ENCODE assay signal across 26 cellular contexts in the genomic region with DNA sequence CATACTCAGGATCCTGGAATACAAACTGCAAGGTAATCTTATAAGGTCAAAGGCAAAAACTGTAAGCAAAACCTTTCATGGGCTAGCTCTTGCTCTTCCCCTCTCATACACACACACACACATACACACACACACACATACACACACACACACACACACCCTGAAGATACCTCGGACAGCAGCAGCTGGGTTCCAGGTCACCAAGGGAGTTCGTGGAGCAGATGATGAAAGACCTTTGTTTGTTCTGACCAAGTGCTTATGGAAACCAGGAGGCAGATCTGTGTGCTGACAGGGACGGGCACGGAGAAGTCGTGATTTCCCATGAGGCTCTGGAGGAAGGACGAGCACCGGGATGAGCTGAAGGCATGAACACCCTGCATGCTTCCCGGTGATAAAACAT. TPM values are rescaled to one million over a fixed set of nuclear protein-coding genes. Genes with fewer than 3 reads are reported as not detected.
DNase-seq lines count a peak whose midpoint lies in the region; ATAC-seq and TF ChIP-seq lines count a peak whose summit lies in the region.
"Had no signal": no experiment of that assay in that cellular context is flagged by ENCODE, and none has a peak within 500 bp of the region (broad histone marks: within the 10 kb centered on the region; RNA-seq: fewer than 3 reads in every experiment).

No MANE protein-coding gene starts in this region.

- no peaks in the 10 kb centered on the region for H3K9me3 Mint-ChIP-seq in GM23338
- no peaks in the 10 kb centered on the region for H3K9me3 Mint-ChIP-seq in activated T-cell treated with anti-CD3 and anti-CD28 coated beads, Interleukin-2, amount 50 U/mL, for 4 hours
- H3K9me3 Mint-ChIP-seq: activated CD4-positive, alpha-beta T cell treated with anti-CD3 and anti-CD28 coated beads, Interleukin-2, amount 10 ng/mL, durations not matched to agents 24 days and 14 days; activated naive CD8-positive, alpha-beta T cell treated with anti-CD3 and anti-CD28 coated beads, Interleukin-2, amount 50 U/mL, for 24 hours; mesothelial cell of epicardium; stimulated activated naive CD8-positive, alpha-beta T cell treated with anti-CD3 and anti-CD28 coated beads, Interleukin-15, amount 100 ng/mL, for 72 hours; T-helper 2 cell treated with Interferon-gamma antibody and Interleukin-4, amounts not matched to agents 5 μg/mL and 100 μg/mL, for 36 hours had no signal

- H2AFZ ChIP-seq in GM23338, result no peak overlapping the region

- no peaks in the 10 kb centered on the region for H3F3A ChIP-seq in GM23338 (replicated peaks; ENCODE audit: low read depth)

- no peak overlapping the region; the same call in 1 of the 2 replicates for H3K9ac ChIP-seq in BLaER1

- H3K27me3 Mint-ChIP-seq in GM23338 (ENCODE audit: insufficient read depth, low read depth, poor library complexity), result peaks cover 10% of the 10 kb centered on the region
- peaks cover 3% of the 10 kb centered on the region for H3K27me3 Mint-ChIP-seq in activated T-cell treated with anti-CD3 and anti-CD28 coated beads, Interleukin-2, amount 50 U/mL, for 4 hours (ENCODE audit: low read depth)
- H3K27me3 Mint-ChIP-seq: activated CD4-positive, alpha-beta T cell treated with anti-CD3 and anti-CD28 coated beads, Interleukin-2, amount 10 ng/mL, durations not matched to agents 24 days and 14 days; activated naive CD8-positive, alpha-beta T cell treated with anti-CD3 and anti-CD28 coated beads, Interleukin-2, amount 50 U/mL, for 24 hours; stimulated activated naive CD8-positive, alpha-beta T cell treated with anti-CD3 and anti-CD28 coated beads, Interleukin-15, amount 100 ng/mL, for 72 hours had no signal

- ATAC-seq in GM23338, result no peak
- no peak for ATAC-seq in HG03460 (IDR thresholded peaks at IDR 0.05; ENCODE audit: unreplicated experiment)
- ATAC-seq in activated T-cell treated with anti-CD3 and anti-CD28 coated beads, Interleukin-2, amount 50 U/mL, for 4 hours, result no peak
- ATAC-seq: activated naive CD8-positive, alpha-beta T cell treated with anti-CD3 and anti-CD28 coated beads, Interleukin-2, amount 50 U/mL, for 24 hours; naive thymus-derived CD8-positive, alpha-beta T cell; PC-3; Right ventricle myocardium inferior; stimulated activated naive CD8-positive, alpha-beta T cell treated with anti-CD3 and anti-CD28 coated beads, Interleukin-15, amount 100 ng/mL, for 72 hours had no signal

- no peak overlapping the region for H3K4me3 Mint-ChIP-seq in GM23338
- H3K4me3 Mint-ChIP-seq in activated T-cell treated with anti-CD3 and anti-CD28 coated beads, Interleukin-2, amount 50 U/mL, for 4 hours, result no peak overlapping the region
- H3K4me3 Mint-ChIP-seq: activated CD4-positive, alpha-beta T cell treated with anti-CD3 and anti-CD28 coated beads, Interleukin-2, amount 10 ng/mL, durations not matched to agents 24 days and 14 days; activated naive CD8-positive, alpha-beta T cell treated with anti-CD3 and anti-CD28 coated beads, Interleukin-2, amount 50 U/mL, for 24 hours; mesothelial cell of epicardium; naive thymus-derived CD8-positive, alpha-beta T cell; stimulated activated naive CD8-positive, alpha-beta T cell treated with anti-CD3 and anti-CD28 coated beads, Interleukin-15, amount 100 ng/mL, for 72 hours; T-helper 2 cell treated with Interferon-gamma antibody and Interleukin-4, amounts not matched to agents 5 μg/mL and 100 μg/mL, for 36 hours had no signal

- H3K27ac Mint-ChIP-seq in GM23338, result no peak overlapping the region
- H3K27ac Mint-ChIP-seq: activated CD4-positive, alpha-beta T cell treated with anti-CD3 and anti-CD28 coated beads, Interleukin-2, amount 10 ng/mL, durations not matched to agents 24 days and 14 days; activated naive CD8-positive, alpha-beta T cell treated with anti-CD3 and anti-CD28 coated beads, Interleukin-2, amount 50 U/mL, for 24 hours; mesothelial cell of epicardium; naive thymus-derived CD8-positive, alpha-beta T cell; stimulated activated naive CD8-positive, alpha-beta T cell treated with anti-CD3 and anti-CD28 coated beads, Interleukin-15, amount 100 ng/mL, for 72 hours; T-helper 2 cell treated with Interferon-gamma antibody and Interleukin-4, amounts not matched to agents 5 μg/mL and 100 μg/mL, for 36 hours had no signal

- no peaks in the 10 kb centered on the region for H3K79me2 ChIP-seq in GM23338 (replicated peaks; ENCODE audit: insufficient read depth)

- no peaks in the 10 kb centered on the region for H3K9me3 ChIP-seq in BLaER1
- H3K9me3 ChIP-seq: Caco-2, left ventricle myocardium inferior, tibial nerve had no signal

- H3K36me3 Mint-ChIP-seq in GM23338 (ENCODE audit: low read depth), result no peaks in the 10 kb centered on the region
- H3K36me3 Mint-ChIP-seq in activated T-cell treated with anti-CD3 and anti-CD28 coated beads, Interleukin-2, amount 50 U/mL, for 4 hours (ENCODE audit: insufficient read depth), result no peaks in the 10 kb centered on the region
- H3K36me3 Mint-ChIP-seq: mesothelial cell of epicardium; naive thymus-derived CD8-positive, alpha-beta T cell had no signal

- H3K36me3 ChIP-seq in BLaER1, result no peaks in the 10 kb centered on the region
- H3K36me3 ChIP-seq in GM23338 (ENCODE audit: insufficient read depth), result no peaks in the 10 kb centered on the region
- H3K36me3 ChIP-seq: left ventricle myocardium inferior, tibial nerve, WERI-Rb-1 had no signal

- DNase-seq in GM23338 (ENCODE audit: low spot score) (no peak), NCI-H774 (lab: John Stamatoyannopoulos, UW) (peak; percentile 19), islet precursor cell (peak; percentile 52)
- DNase-seq in activated T-cell treated with anti-CD3 and anti-CD28 coated beads, Interleukin-2, amount 50 U/mL, for 4 hours, result no peak
- DNase-seq in stimulated activated naive CD4-positive, alpha-beta T cell treated with Interleukin-2 at 50 U/mL for 16 hours (lab: John Stamatoyannopoulos, UW), result no peak
- DNase-seq: activated CD4-positive, alpha-beta T cell treated with anti-CD3 and anti-CD28 coated beads, Interleukin-2, amount 10 ng/mL, durations not matched to agents 24 days and 14 days; activated naive CD8-positive, alpha-beta T cell treated with anti-CD3 and anti-CD28 coated beads, Interleukin-2, amount 50 U/mL, for 24 hours; activated T-cell treated with anti-CD3 and anti-CD28 coated beads, Interleukin-2, amount 50 U/mL, for 48 hours; Caco-2; central memory CD4-positive, alpha-beta T cell; Kasumi-1; left ventricle myocardium inferior; NCI-H1694 treated with DMSO at 0.1 percent for 48 hours; NCI-H226; NK-92 treated with Interleukin-12 subunit alpha and Interleukin-12 subunit beta, amount 100 ng/mL, for 24 hours; PC-3; small intestine; stimulated activated naive CD8-positive, alpha-beta T cell treated with anti-CD3 and anti-CD28 coated beads, Interleukin-15, amount 100 ng/mL, for 72 hours; WERI-Rb-1 had no signal

- no peaks in the 10 kb centered on the region for H3K9me2 ChIP-seq in GM23338 (ENCODE audit: insufficient read depth)

- H3K27ac ChIP-seq in BLaER1 (peak overlapping the region; percentile 77; the same call in 1 of the 2 replicates), GM23338 (ENCODE audit: low read depth) (no peak overlapping the region)
- H3K27ac ChIP-seq: left ventricle myocardium inferior, tibial nerve, WERI-Rb-1 had no signal

- H3K4me1 ChIP-seq in BLaER1, result peaks cover 77% of the 10 kb centered on the region
- peaks cover 10% of the 10 kb centered on the region; the same call in 1 of the 2 replicates for H3K4me1 ChIP-seq in GM23338 (ENCODE audit: insufficient read depth)
- H3K4me1 ChIP-seq: Caco-2, left ventricle myocardium inferior, tibial nerve had no signal

- no peak overlapping the region for H3K4me3 ChIP-seq in BLaER1
- no peak overlapping the region for H3K4me3 ChIP-seq in GM23338
- H3K4me3 ChIP-seq: left ventricle myocardium inferior, tibial nerve had no signal

- no peak for TF ChIP-seq CTCF in GM23338 (conservative IDR thresholded peaks at IDR 0.05; ENCODE audit: low read depth in 2 of 2)

- H3K4me1 Mint-ChIP-seq in GM23338, result peaks cover 30% of the 10 kb centered on the region
- no peaks in the 10 kb centered on the region for H3K4me1 Mint-ChIP-seq in activated T-cell treated with anti-CD3 and anti-CD28 coated beads, Interleukin-2, amount 50 U/mL, for 4 hours (ENCODE audit: low read depth)
- H3K4me1 Mint-ChIP-seq: activated CD4-positive, alpha-beta T cell treated with anti-CD3 and anti-CD28 coated beads, Interleukin-2, amount 10 ng/mL, durations not matched to agents 24 days and 14 days; activated naive CD8-positive, alpha-beta T cell treated with anti-CD3 and anti-CD28 coated beads, Interleukin-2, amount 50 U/mL, for 24 hours; mesothelial cell of epicardium; naive thymus-derived CD8-positive, alpha-beta T cell; stimulated activated naive CD8-positive, alpha-beta T cell treated with anti-CD3 and anti-CD28 coated beads, Interleukin-15, amount 100 ng/mL, for 72 hours had no signal

- H3K27me3 ChIP-seq in BLaER1, result no peaks in the 10 kb centered on the region
- no peaks in the 10 kb centered on the region for H3K27me3 ChIP-seq in GM23338 (ENCODE audit: insufficient read depth)
- H3K27me3 ChIP-seq: tibial nerve had no signal

- no peaks in the 10 kb centered on the region for H4K20me1 ChIP-seq in BLaER1
- H4K20me1 ChIP-seq in GM23338 (replicated peaks; ENCODE audit: insufficient read depth), result no peaks in the 10 kb centered on the region

- H3K4me2 ChIP-seq in BLaER1 (peak overlapping the region; percentile 92), GM23338 (no peak overlapping the region)

TF ChIP-seq in GM23338, 12 proteins besides CTCF, POLR2A, EP300 and RAD21 (continues in another document):
- no peak for TF ChIP-seq CREB1 (CRISPR knock-in tag; IDR thresholded peaks at IDR 0.05; ENCODE audit: low read depth)

RNA-seq across cellular contexts. Expression of gene CRMP1, which starts 35.4 kb away (rescaled TPM):
- total RNA-seq in GM23338 (2014; rRNA removed; shearing (Covaris generic)), result 143 and 146 TPM in 2 replicates
- polyA plus RNA-seq in GM23338 (2016; fragmentation: Nextera tagmentation; extraction: Ambion mirVana), result 52.7 and 53.6 TPM in 2 replicates
- total RNA-seq in activated T-cell treated with anti-CD3 and anti-CD28 coated beads, Interleukin-2, amount 50 U/mL, for 4 hours, result under 1 TPM in 1 of 3 donors, not detected in 2; 0.08 TPM
- total RNA-seq: activated CD4-positive, alpha-beta T cell treated with anti-CD3 and anti-CD28 coated beads, Interleukin-2, amount 10 ng/mL, durations not matched to agents 24 days and 14 days; Caco-2; naive thymus-derived CD8-positive, alpha-beta T cell; PC-3 had no signal
- polyA plus RNA-seq: naive thymus-derived CD8-positive, alpha-beta T cell had no signal

Comparison
In these comparisons a context has a peak if more than half of its experiments do, and no peak if none do; other contexts are left out.
1. DNase-seq: peak in NCI-H774 (single experiment) and islet precursor cell (single experiment); none in GM23338 (single experiment), activated T-cell treated with anti-CD3 and anti-CD28 coated beads, Interleukin-2, amount 50 U/mL, for 4 hours (single experiment) and stimulated activated naive CD4-positive, alpha-beta T cell treated with Interleukin-2 at 50 U/mL for 16 hours (single experiment).
2. RNA of gene CRMP1, which starts 35.4 kb away (total RNA-seq): 143 to 146 TPM in GM23338; 0.08 TPM in activated T-cell treated with anti-CD3 and anti-CD28 coated beads, Interleukin-2, amount 50 U/mL, for 4 hours; every median in the first group is over 100 times any median in the second.